In the genomic region with DNA sequence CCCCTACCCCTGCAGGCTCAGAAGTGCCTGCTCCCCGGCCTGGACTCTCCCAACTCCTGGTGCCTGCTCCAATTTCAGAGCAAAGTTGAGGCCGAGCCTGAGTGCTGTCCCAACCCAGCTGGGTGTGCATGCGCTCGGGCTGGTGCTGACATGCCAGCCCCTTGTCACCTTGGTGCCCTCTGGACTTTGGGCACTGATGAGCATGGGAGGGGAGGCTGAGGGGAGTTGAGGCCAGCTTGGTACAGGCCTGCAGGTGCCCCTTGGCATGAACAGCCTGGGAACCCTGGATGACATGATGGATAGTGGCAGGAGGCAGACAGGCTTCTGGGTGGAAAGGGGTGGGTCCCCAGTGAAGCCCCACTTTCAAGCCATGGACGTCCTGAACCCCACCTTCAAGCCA, we compare ENCODE assay signal across 21 cellular contexts.
"Had no signal": no experiment of that assay in that cellular context is flagged by ENCODE, and none has a peak within 500 bp of the region (broad histone marks: within the 10 kb centered on the region; RNA-seq: fewer than 3 reads in every experiment).

No MANE protein-coding gene starts in this region.

- DNase-seq: IMR-90, Kasumi-1, MM.1S, NCI-H1092 treated with DMSO at 0.1 percent for 48 hours, NCI-H1436, NCI-H187, NCI-H2029, NCI-H2081 treated with DMSO at 0.1 percent for 48 hours, NCI-H2171, NCI-H226, NCI-H446, NCI-H510A, NCI-H524 treated with DMSO at 0.1 percent for 48 hours, NCI-H69, NCI-H774, RPMI8226, SHP77 treated with DMSO at 0.1 percent for 48 hours, SJCRH30 had no signal

- H3K36me3 ChIP-seq: SJCRH30 had no signal

- H3K27me3 ChIP-seq: SJCRH30 had no signal

- H3K9me3 ChIP-seq: SJCRH30 had no signal

- H3K4me3 ChIP-seq: SJCRH30 had no signal

- ATAC-seq: HepG2, SK-N-SH treated with all-trans-retinoic acid at 6 μM for 48 hours had no signal

- H3K27ac ChIP-seq: KMS-11, SJCRH30 had no signal

- H3K4me1 ChIP-seq: SJCRH30 had no signal
